In the genomic region with DNA sequence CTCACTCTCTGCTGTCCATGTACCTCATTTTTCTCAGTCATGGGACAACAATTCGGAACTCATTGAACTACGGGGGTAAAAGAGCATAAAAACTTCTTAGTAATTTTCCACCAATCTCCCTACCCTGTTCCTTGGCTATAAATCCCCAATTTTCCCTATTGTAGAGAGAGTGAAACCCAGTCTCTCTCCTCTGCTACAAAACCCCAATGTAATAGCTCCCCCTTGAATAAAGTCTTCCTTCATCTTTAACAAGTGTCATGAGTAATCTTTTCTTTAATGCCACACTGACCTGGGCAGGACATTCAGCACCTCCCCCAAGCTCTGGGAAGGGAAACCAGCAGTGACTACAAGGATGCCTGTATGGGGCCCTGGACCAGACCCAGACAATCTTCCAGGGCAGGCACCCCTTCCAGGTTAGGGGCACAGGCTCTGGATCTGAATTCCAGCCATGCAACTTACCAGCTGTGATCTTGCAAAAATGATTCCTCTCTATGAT, we compare ENCODE assay signal across 8 cellular contexts. TPM values are rescaled to one million over a fixed set of nuclear protein-coding genes. Genes with fewer than 3 reads are reported as not detected.
DNase-seq lines count a peak whose midpoint lies in the region; ATAC-seq and TF ChIP-seq lines count a peak whose summit lies in the region.

No MANE protein-coding gene starts in this region.

- peak overlapping the region; percentile 5 to 27 for H3K4me3 ChIP-seq in vagina
- peak overlapping the region in 1 of 2 donors; percentile 14 for H3K4me3 ChIP-seq in foreskin fibroblast (ENCODE audit: low read depth in 1 of 2, low read length in 2 of 2)

- no peak for DNase-seq in activated T-helper 1 cell treated with anti-CD3 and anti-CD28 coated beads, Interleukin-12 subunit alpha, Interleukin-12 subunit beta, Interleukin-2, Interleukin-4 antibody, amounts not matched to agents 30 ng/mL and 10 ng/mL and 1 ng/mL, durations not matched to agents 14 hours and 24 hours and 36 hours (ENCODE audit: low spot score)
- DNase-seq in kidney glomerular epithelial cell (lab: John Stamatoyannopoulos, UW) (peak; percentile 84), vagina (ENCODE audit: extremely low spot score in 2 of 2) (no peak), NCI-H526 (lab: John Stamatoyannopoulos, UW) (no peak), foreskin fibroblast (no peak), NCI-H1694 (lab: John Stamatoyannopoulos, UW) (no peak)

- ATAC-seq in GM18517 (IDR thresholded peaks at IDR 0.05; ENCODE audit: unreplicated experiment) (peak; percentile 6), HG03280 (IDR thresholded peaks at IDR 0.05; ENCODE audit: unreplicated experiment) (peak; percentile 32)

- H3K36me3 ChIP-seq in vagina = no peaks in the 10 kb centered on the region

- H3K4me3 Mint-ChIP-seq in activated T-helper 1 cell treated with anti-CD3 and anti-CD28 coated beads, Interleukin-12 subunit alpha, Interleukin-12 subunit beta, Interleukin-2, Interleukin-4 antibody, amounts not matched to agents 30 ng/mL and 10 ng/mL and 1 ng/mL, durations not matched to agents 14 hours and 24 hours and 36 hours = peak overlapping the region; percentile 86

- peaks cover 59% of the 10 kb centered on the region for H3K4me1 Mint-ChIP-seq in activated T-helper 1 cell treated with anti-CD3 and anti-CD28 coated beads, Interleukin-12 subunit alpha, Interleukin-12 subunit beta, Interleukin-2, Interleukin-4 antibody, amounts not matched to agents 30 ng/mL and 10 ng/mL and 1 ng/mL, durations not matched to agents 14 hours and 24 hours and 36 hours (ENCODE audit: low read depth)

- H3K27ac ChIP-seq in vagina = peak overlapping the region; percentile 8

- H3K9me3 ChIP-seq in vagina = no peaks in the 10 kb centered on the region

- TF ChIP-seq CTCF in vagina (IDR thresholded peaks at IDR 0.05) = no peak
- TF ChIP-seq CTCF in foreskin fibroblast (IDR thresholded peaks at IDR 0.05; ENCODE audit: low read depth, low read length) = no peak

- peak overlapping the region; percentile 99 for H3K27ac Mint-ChIP-seq in activated T-helper 1 cell treated with anti-CD3 and anti-CD28 coated beads, Interleukin-12 subunit alpha, Interleukin-12 subunit beta, Interleukin-2, Interleukin-4 antibody, amounts not matched to agents 30 ng/mL and 10 ng/mL and 1 ng/mL, durations not matched to agents 14 hours and 24 hours and 36 hours

- H3K36me3 Mint-ChIP-seq in activated T-helper 1 cell treated with anti-CD3 and anti-CD28 coated beads, Interleukin-12 subunit alpha, Interleukin-12 subunit beta, Interleukin-2, Interleukin-4 antibody, amounts not matched to agents 30 ng/mL and 10 ng/mL and 1 ng/mL, durations not matched to agents 14 hours and 24 hours and 36 hours (ENCODE audit: low read depth) = peaks cover 8% of the 10 kb centered on the region

- no peaks in the 10 kb centered on the region for H3K27me3 Mint-ChIP-seq in activated T-helper 1 cell treated with anti-CD3 and anti-CD28 coated beads, Interleukin-12 subunit alpha, Interleukin-12 subunit beta, Interleukin-2, Interleukin-4 antibody, amounts not matched to agents 30 ng/mL and 10 ng/mL and 1 ng/mL, durations not matched to agents 14 hours and 24 hours and 36 hours (ENCODE audit: insufficient read depth)

- H3K27me3 ChIP-seq in vagina = no peaks in the 10 kb centered on the region

- no peaks in the 10 kb centered on the region for H3K9me3 Mint-ChIP-seq in activated T-helper 1 cell treated with anti-CD3 and anti-CD28 coated beads, Interleukin-12 subunit alpha, Interleukin-12 subunit beta, Interleukin-2, Interleukin-4 antibody, amounts not matched to agents 30 ng/mL and 10 ng/mL and 1 ng/mL, durations not matched to agents 14 hours and 24 hours and 36 hours

- TF ChIP-seq POLR2A in vagina (IDR thresholded peaks at IDR 0.05) = no peak

- intact Hi-C loops in activated T-helper 1 cell treated with anti-CD3 and anti-CD28 coated beads, Interleukin-12 subunit alpha, Interleukin-12 subunit beta, Interleukin-2, Interleukin-4 antibody, amounts not matched to agents 30 ng/mL and 10 ng/mL and 1 ng/mL, durations not matched to agents 14 hours and 24 hours and 36 hours (cut with micrococcal nuclease) = loop anchor here (2.0 kb wide), 2 partner anchors 14 to 1116 kb away; no protein-coding TSS in a partner anchor
- intact Hi-C loops in vagina (cut with DNase I) = no loop called here

- peaks cover 6% of the 10 kb centered on the region for H3K4me1 ChIP-seq in vagina

RNA-seq across cellular contexts. Expression of a gene that starts 10.2 kb away (rescaled TPM):
- total RNA-seq in activated T-helper 1 cell treated with anti-CD3 and anti-CD28 coated beads, Interleukin-12 subunit alpha, Interleukin-12 subunit beta, Interleukin-2, Interleukin-4 antibody, amounts not matched to agents 30 ng/mL and 10 ng/mL and 1 ng/mL, durations not matched to agents 14 hours and 24 hours and 36 hours = 876 and 893 TPM in 2 replicates
- 204 TPM for total RNA-seq in vagina

RNA-seq across cellular contexts. Expression of a gene that starts 33.7 kb away (rescaled TPM):
- not detected in 2 replicates for total RNA-seq in activated T-helper 1 cell treated with anti-CD3 and anti-CD28 coated beads, Interleukin-12 subunit alpha, Interleukin-12 subunit beta, Interleukin-2, Interleukin-4 antibody, amounts not matched to agents 30 ng/mL and 10 ng/mL and 1 ng/mL, durations not matched to agents 14 hours and 24 hours and 36 hours
- total RNA-seq in vagina = not detected

RNA-seq across cellular contexts. Expression of a gene that starts 54.1 kb away (rescaled TPM):
- 0.24 TPM in 1 of 2 replicates, not detected in the other for total RNA-seq in activated T-helper 1 cell treated with anti-CD3 and anti-CD28 coated beads, Interleukin-12 subunit alpha, Interleukin-12 subunit beta, Interleukin-2, Interleukin-4 antibody, amounts not matched to agents 30 ng/mL and 10 ng/mL and 1 ng/mL, durations not matched to agents 14 hours and 24 hours and 36 hours
- 165 TPM for total RNA-seq in vagina

RNA-seq across cellular contexts. Expression of a gene that starts 56.0 kb away (rescaled TPM):
- not detected in 2 replicates for total RNA-seq in activated T-helper 1 cell treated with anti-CD3 and anti-CD28 coated beads, Interleukin-12 subunit alpha, Interleukin-12 subunit beta, Interleukin-2, Interleukin-4 antibody, amounts not matched to agents 30 ng/mL and 10 ng/mL and 1 ng/mL, durations not matched to agents 14 hours and 24 hours and 36 hours
- 1.2 TPM for total RNA-seq in vagina

Comparison
In these comparisons a context has a peak if more than half of its experiments do, and no peak if none do; other contexts are left out.
1. RNA of a gene that starts 54.1 kb away (total RNA-seq): 165 TPM in vagina (single experiment); 0.24 TPM in activated T-helper 1 cell treated with anti-CD3 and anti-CD28 coated beads, Interleukin-12 subunit alpha, Interleukin-12 subunit beta, Interleukin-2, Interleukin-4 antibody, amounts not matched to agents 30 ng/mL and 10 ng/mL and 1 ng/mL, durations not matched to agents 14 hours and 24 hours and 36 hours; every median in the first group is over 100 times any median in the second.